In the genomic region with DNA sequence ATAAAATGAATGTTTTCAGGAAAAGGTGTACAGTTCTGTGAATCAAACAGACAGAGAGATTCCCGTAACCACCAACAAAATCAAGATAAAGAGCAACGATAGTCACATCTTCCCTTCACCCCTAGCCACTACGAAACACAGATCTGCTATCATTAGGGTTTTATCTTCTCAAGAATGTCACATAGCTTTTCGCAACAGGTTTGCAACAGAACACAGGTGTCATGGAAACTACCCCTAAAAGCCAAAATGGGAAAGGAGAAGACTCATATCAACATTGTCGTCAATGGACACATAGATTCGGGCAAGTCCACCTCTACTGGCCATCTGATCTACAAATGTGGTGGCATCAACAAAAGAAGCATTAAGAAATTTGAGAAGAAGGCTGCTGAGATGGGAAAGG, we compare ENCODE assay signal across 35 cellular contexts. TPM values are rescaled to one million over a fixed set of nuclear protein-coding genes. Genes with fewer than 3 reads are reported as not detected.
"Had no signal": no experiment of that assay in that cellular context is flagged by ENCODE, and none has a peak within 500 bp of the region (broad histone marks: within the 10 kb centered on the region; RNA-seq: fewer than 3 reads in every experiment).

No MANE protein-coding gene starts in this region.

- H3K9me3 ChIP-seq: ascending aorta, breast epithelium, colonic mucosa, gastrocnemius medialis had no signal

- H3K27me3 ChIP-seq: ascending aorta, breast epithelium, cardiac muscle cell, colonic mucosa, gastrocnemius medialis had no signal

- H3K4me1 Mint-ChIP-seq: activated CD4-positive, alpha-beta T cell treated with anti-CD3 and anti-CD28 coated beads for 36 hours; activated CD4-positive, alpha-beta T cell treated with anti-CD3 and anti-CD28 coated beads, Interleukin-2, amount 10 ng/mL, durations not matched to agents 24 days and 14 days; activated naive CD4-positive, alpha-beta T cell treated with anti-CD3 and anti-CD28 coated beads, Interleukin-2, amount 10 ng/mL, durations not matched to agents 7 days and 5 days; activated naive CD8-positive, alpha-beta T cell treated with anti-CD3 and anti-CD28 coated beads, Interleukin-2, amount 10 ng/mL, durations not matched to agents 7 days and 5 days; brain had no signal

- H3K27ac Mint-ChIP-seq: activated CD4-positive, alpha-beta memory T cell treated with anti-CD3 and anti-CD28 coated beads for 36 hours; activated CD4-positive, alpha-beta T cell treated with anti-CD3 and anti-CD28 coated beads for 36 hours; activated CD4-positive, alpha-beta T cell treated with anti-CD3 and anti-CD28 coated beads, Interleukin-2, amount 10 ng/mL, durations not matched to agents 24 days and 14 days; activated CD8-positive, alpha-beta memory T cell treated with anti-CD3 and anti-CD28 coated beads, Interleukin-2, amount 10 ng/mL, durations not matched to agents 7 days and 5 days; activated CD8-positive, alpha-beta T cell treated with anti-CD3 and anti-CD28 coated beads, Interleukin-2, amount 10 ng/mL, durations not matched to agents 7 days and 5 days; activated naive CD4-positive, alpha-beta T cell treated with anti-CD3 and anti-CD28 coated beads, Interleukin-2, amount 10 ng/mL, durations not matched to agents 7 days and 5 days; activated naive CD4-positive, alpha-beta T cell treated with anti-CD3 and anti-CD28 coated beads, Interleukin-2, amount 50 U/mL, for 72 hours; activated naive CD8-positive, alpha-beta T cell treated with anti-CD3 and anti-CD28 coated beads, Interleukin-2, amount 10 ng/mL, durations not matched to agents 7 days and 5 days; activated T-helper 1 cell treated with anti-CD3 and anti-CD28 coated beads, Interleukin-12 subunit alpha, Interleukin-12 subunit beta, Interleukin-2, Interleukin-4 antibody, amounts not matched to agents 30 ng/mL and 10 ng/mL and 1 ng/mL, durations not matched to agents 14 hours and 24 hours and 36 hours; activated T-helper 2 cell treated with anti-CD3 and anti-CD28 coated beads, Interferon-gamma antibody, Interleukin-2, Interleukin-4, amounts not matched to agents 10 μg/mL and 5 μg/mL and 100 μg/mL, durations not matched to agents 14 hours and 24 hours and 36 hours; brain; T-helper 1 cell treated with Interleukin-12 subunit alpha and Interleukin-12 subunit beta and Interleukin-4 antibody, amounts not matched to agents 30 μg/mL and 1 μg/mL, for 36 hours; T-helper 2 cell treated with Interferon-gamma antibody and Interleukin-4, amounts not matched to agents 5 μg/mL and 100 μg/mL, for 36 hours had no signal

- ATAC-seq: activated CD4-positive, alpha-beta T cell treated with anti-CD3 and anti-CD28 coated beads for 36 hours; activated CD8-positive, alpha-beta memory T cell treated with anti-CD3 and anti-CD28 coated beads, Interleukin-2, amount 10 ng/mL, durations not matched to agents 7 days and 5 days; activated CD8-positive, alpha-beta T cell treated with anti-CD3 and anti-CD28 coated beads, Interleukin-2, amount 10 ng/mL, durations not matched to agents 7 days and 5 days; activated naive CD4-positive, alpha-beta T cell treated with anti-CD3 and anti-CD28 coated beads, Interleukin-2, amount 50 U/mL, for 72 hours; esophagus mucosa; foreskin keratinocyte; gastrocnemius medialis; heart left ventricle had no signal

- H3K27ac ChIP-seq: ascending aorta, breast epithelium, colonic mucosa, foreskin keratinocyte, gastrocnemius medialis, heart left ventricle had no signal

- H3K4me3 Mint-ChIP-seq: activated CD4-positive, alpha-beta memory T cell treated with anti-CD3 and anti-CD28 coated beads for 36 hours; activated CD4-positive, alpha-beta T cell treated with anti-CD3 and anti-CD28 coated beads for 36 hours; activated CD4-positive, alpha-beta T cell treated with anti-CD3 and anti-CD28 coated beads, Interleukin-2, amount 10 ng/mL, durations not matched to agents 24 days and 14 days; activated CD8-positive, alpha-beta memory T cell treated with anti-CD3 and anti-CD28 coated beads, Interleukin-2, amount 10 ng/mL, durations not matched to agents 7 days and 5 days; activated CD8-positive, alpha-beta T cell treated with anti-CD3 and anti-CD28 coated beads, Interleukin-2, amount 10 ng/mL, durations not matched to agents 7 days and 5 days; activated naive CD4-positive, alpha-beta T cell treated with anti-CD3 and anti-CD28 coated beads, Interleukin-2, amount 10 ng/mL, durations not matched to agents 7 days and 5 days; activated naive CD8-positive, alpha-beta T cell treated with anti-CD3 and anti-CD28 coated beads, Interleukin-2, amount 10 ng/mL, durations not matched to agents 7 days and 5 days; activated T-helper 1 cell treated with anti-CD3 and anti-CD28 coated beads, Interleukin-12 subunit alpha, Interleukin-12 subunit beta, Interleukin-2, Interleukin-4 antibody, amounts not matched to agents 30 ng/mL and 10 ng/mL and 1 ng/mL, durations not matched to agents 14 hours and 24 hours and 36 hours; brain; T-helper 1 cell treated with Interleukin-12 subunit alpha and Interleukin-12 subunit beta and Interleukin-4 antibody, amounts not matched to agents 30 μg/mL and 1 μg/mL, for 36 hours; T-helper 2 cell treated with Interferon-gamma antibody and Interleukin-4, amounts not matched to agents 5 μg/mL and 100 μg/mL, for 36 hours had no signal

- H3K36me3 Mint-ChIP-seq: brain had no signal

- H3K4me1 ChIP-seq: ascending aorta, breast epithelium, colonic mucosa, foreskin keratinocyte, gastrocnemius medialis had no signal

- H3K4me3 ChIP-seq: ascending aorta, breast epithelium, cardiac muscle cell, colonic mucosa, gastrocnemius medialis, heart left ventricle had no signal

- H3K36me3 ChIP-seq: ascending aorta, breast epithelium, cardiac muscle cell, colonic mucosa, gastrocnemius medialis, heart left ventricle had no signal

- H3K9me3 Mint-ChIP-seq: activated CD4-positive, alpha-beta T cell treated with anti-CD3 and anti-CD28 coated beads, Interleukin-2, amount 10 ng/mL, durations not matched to agents 24 days and 14 days had no signal

- DNase-seq: activated CD4-positive, alpha-beta memory T cell treated with anti-CD3 and anti-CD28 coated beads for 36 hours; activated CD4-positive, alpha-beta T cell treated with anti-CD3 and anti-CD28 coated beads for 36 hours; activated CD4-positive, alpha-beta T cell treated with anti-CD3 and anti-CD28 coated beads, Interleukin-2, amount 10 ng/mL, durations not matched to agents 24 days and 14 days; activated CD4-positive, CD25-positive, alpha-beta regulatory T cell; activated CD4-positive, CD25-positive, alpha-beta regulatory T cell treated with anti-CD3 and anti-CD28 coated beads, Interleukin-2, amount 50 U/mL, for 72 hours; activated CD8-positive, alpha-beta memory T cell treated with anti-CD3 and anti-CD28 coated beads, Interleukin-2, amount 10 ng/mL, durations not matched to agents 7 days and 5 days; activated CD8-positive, alpha-beta memory T cell treated with anti-CD3 and anti-CD28 coated beads, Interleukin-2, amount 50 U/mL, for 4 hours; activated CD8-positive, alpha-beta T cell treated with anti-CD3 and anti-CD28 coated beads, Interleukin-2, amount 10 ng/mL, durations not matched to agents 7 days and 5 days; activated effector memory CD4-positive, alpha-beta T cell treated with anti-CD3 and anti-CD28 coated beads, Interleukin-2, amount 50 U/mL, for 16 hours; activated naive CD4-positive, alpha-beta T cell treated with anti-CD3 and anti-CD28 coated beads, Interleukin-2, amount 10 ng/mL, durations not matched to agents 7 days and 5 days; activated naive CD8-positive, alpha-beta T cell treated with anti-CD3 and anti-CD28 coated beads, Interleukin-2, amount 10 ng/mL, durations not matched to agents 7 days and 5 days; activated T-cell treated with anti-CD3 and anti-CD28 coated beads, Interleukin-2, amount 50 U/mL, for 1 hour; activated T-cell treated with anti-CD3 and anti-CD28 coated beads, Interleukin-2, amount 50 U/mL, for 48 hours; central memory CD4-positive, alpha-beta T cell; cerebellar nuclear complex; colonic mucosa; effector CD8-positive, alpha-beta T cell; foreskin keratinocyte; gastrocnemius medialis; glutamatergic neuron; heart left ventricle; T1000 had no signal

RNA-seq across cellular contexts. Expression of gene GPR42, which starts 11.1 kb away (rescaled TPM):
- total RNA-seq: activated CD8-positive, alpha-beta memory T cell treated with anti-CD3 and anti-CD28 coated beads for 36 hours; activated CD8-positive, alpha-beta T cell treated with anti-CD3 and anti-CD28 coated beads, Interleukin-2, amount 10 ng/mL, durations not matched to agents 7 days and 5 days; activated naive CD8-positive, alpha-beta T cell treated with anti-CD3 and anti-CD28 coated beads, Interleukin-2, amount 10 ng/mL, durations not matched to agents 7 days and 5 days; activated T-helper 1 cell treated with anti-CD3 and anti-CD28 coated beads, Interleukin-12 subunit alpha, Interleukin-12 subunit beta, Interleukin-2, Interleukin-4 antibody, amounts not matched to agents 30 ng/mL and 10 ng/mL and 1 ng/mL, durations not matched to agents 14 hours and 24 hours and 36 hours; ascending aorta; colonic mucosa; dermis microvascular lymphatic vessel endothelial cell; epithelial cell of proximal tubule; esophagus mucosa; foreskin keratinocyte; gastrocnemius medialis; heart left ventricle had no signal
- polyA plus RNA-seq: cardiac muscle cell, foreskin keratinocyte, heart left ventricle had no signal

RNA-seq across cellular contexts. Expression of gene FFAR3, which starts 23.7 kb away (rescaled TPM):
- total RNA-seq: activated CD8-positive, alpha-beta memory T cell treated with anti-CD3 and anti-CD28 coated beads, Interleukin-2, amount 10 ng/mL, durations not matched to agents 7 days and 5 days; activated CD8-positive, alpha-beta T cell treated with anti-CD3 and anti-CD28 coated beads, Interleukin-2, amount 10 ng/mL, durations not matched to agents 7 days and 5 days; activated naive CD8-positive, alpha-beta T cell treated with anti-CD3 and anti-CD28 coated beads, Interleukin-2, amount 10 ng/mL, durations not matched to agents 7 days and 5 days; ascending aorta; dermis microvascular lymphatic vessel endothelial cell; epithelial cell of proximal tubule; esophagus mucosa; foreskin keratinocyte; gastrocnemius medialis had no signal
- polyA plus RNA-seq: cardiac muscle cell, foreskin keratinocyte had no signal

RNA-seq across cellular contexts. Expression of gene FFAR1, which starts 34.2 kb away (rescaled TPM):
- total RNA-seq: activated CD8-positive, alpha-beta memory T cell treated with anti-CD3 and anti-CD28 coated beads for 36 hours; activated CD8-positive, alpha-beta memory T cell treated with anti-CD3 and anti-CD28 coated beads, Interleukin-2, amount 10 ng/mL, durations not matched to agents 7 days and 5 days; activated CD8-positive, alpha-beta T cell treated with anti-CD3 and anti-CD28 coated beads, Interleukin-2, amount 10 ng/mL, durations not matched to agents 7 days and 5 days; activated naive CD8-positive, alpha-beta T cell treated with anti-CD3 and anti-CD28 coated beads, Interleukin-2, amount 10 ng/mL, durations not matched to agents 7 days and 5 days; ascending aorta; breast epithelium; cardiac muscle cell; colonic mucosa; dermis microvascular lymphatic vessel endothelial cell; esophagus mucosa; foreskin keratinocyte; gastrocnemius medialis; heart left ventricle had no signal
- polyA plus RNA-seq: foreskin keratinocyte, heart left ventricle had no signal

RNA-seq across cellular contexts. Expression of gene CD22, which starts 52.9 kb away (rescaled TPM):
- total RNA-seq: foreskin keratinocyte had no signal
- polyA plus RNA-seq: cardiac muscle cell, foreskin keratinocyte had no signal
